2 cellular contexts compared by ENCODE assay signal in the genomic region with DNA sequence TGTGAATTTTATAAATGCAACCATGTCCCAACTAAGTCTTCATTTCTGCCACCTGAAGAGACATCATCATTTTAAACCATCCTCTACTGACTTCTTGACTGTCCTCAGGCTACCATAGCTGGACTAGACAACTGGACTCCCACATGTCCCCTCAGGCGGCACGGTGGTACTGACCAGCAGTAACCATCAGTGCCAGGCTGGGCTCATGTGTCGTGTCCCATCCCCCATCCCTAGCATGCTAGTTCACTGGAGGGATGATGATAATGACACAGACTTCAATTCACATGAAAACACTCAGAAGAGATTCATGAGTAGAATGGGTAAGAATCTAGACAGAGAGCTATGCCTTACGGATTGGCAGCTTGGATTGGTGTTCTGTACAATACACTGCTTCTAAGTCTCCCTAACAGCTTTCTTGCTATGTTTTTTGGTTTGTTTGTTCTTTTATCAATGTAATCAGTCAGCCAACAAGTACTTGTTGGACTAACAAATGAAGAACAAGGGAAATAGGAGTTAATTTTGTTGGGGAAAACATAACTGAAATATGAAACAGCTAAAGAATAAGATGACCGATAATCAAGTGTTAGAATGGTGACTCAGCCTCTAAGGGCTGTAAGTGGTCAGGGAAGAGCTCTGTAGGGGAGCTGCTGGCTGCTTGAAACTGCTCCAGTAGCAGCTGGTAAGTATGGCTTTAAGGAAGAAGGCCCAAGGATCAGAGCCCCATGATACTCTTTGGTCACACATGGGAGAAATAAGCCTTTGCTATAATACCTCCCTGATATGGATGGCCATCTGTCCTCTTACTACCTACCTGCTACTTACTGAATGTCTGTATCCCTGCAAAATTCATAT.
TF ChIP-seq lines count a peak whose summit lies in the region.

No MANE protein-coding gene starts in this region.

TF ChIP-seq in IMR-90, 13 proteins besides CTCF, POLR2A, EP300 and RAD21:
- 0 out of 2 replicates have a peak, but pooled peaks have one; percentile 20 for TF ChIP-seq FOS (IDR thresholded peaks at IDR 0.05; ENCODE audit: low read depth, low read length)
- TF ChIP-seq SMC3 (IDR thresholded peaks at IDR 0.05; ENCODE audit: low read depth, low read length) = no peak
- no peak for TF ChIP-seq NFE2L2 (IDR thresholded peaks at IDR 0.05; ENCODE audit: low read depth, low read length)

TF ChIP-seq in K562, 482 proteins besides CTCF, POLR2A, EP300 and RAD21:
- no peak for TF ChIP-seq NELFE (IDR thresholded peaks at IDR 0.05; ENCODE audit: insufficient read depth, insufficient read length)
- TF ChIP-seq SRSF1 (IDR thresholded peaks at IDR 0.05; ENCODE audit: low read depth, low read length) = no peak
- TF ChIP-seq, protein P1, sequence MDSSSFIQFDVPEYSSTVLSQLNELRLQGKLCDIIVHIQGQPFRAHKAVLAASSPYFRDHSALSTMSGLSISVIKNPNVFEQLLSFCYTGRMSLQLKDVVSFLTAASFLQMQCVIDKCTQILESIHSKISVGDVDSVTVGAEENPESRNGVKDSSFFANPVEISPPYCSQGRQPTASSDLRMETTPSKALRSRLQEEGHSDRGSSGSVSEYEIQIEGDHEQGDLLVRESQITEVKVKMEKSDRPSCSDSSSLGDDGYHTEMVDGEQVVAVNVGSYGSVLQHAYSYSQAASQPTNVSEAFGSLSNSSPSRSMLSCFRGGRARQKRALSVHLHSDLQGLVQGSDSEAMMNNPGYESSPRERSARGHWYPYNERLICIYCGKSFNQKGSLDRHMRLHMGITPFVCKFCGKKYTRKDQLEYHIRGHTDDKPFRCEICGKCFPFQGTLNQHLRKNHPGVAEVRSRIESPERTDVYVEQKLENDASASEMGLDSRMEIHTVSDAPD (CRISPR knock-in tag; IDR thresholded peaks at IDR 0.05) = no peak
- 0 out of 2 replicates have a peak, but pooled peaks have one; percentile 40 for TF ChIP-seq FOSL1 (tag; conservative IDR thresholded peaks at IDR 0.05)
TF ChIP-seq in K562: peak in this region for 1.
